ENCODE assay signal across 19 cellular contexts in genomic region chr1:208088319-208088718, GRCh38.
DNase-seq lines count a peak whose midpoint lies in the region; TF ChIP-seq lines count a peak whose summit lies in the region.
"Had no signal": no experiment of that assay in that cellular context is flagged by ENCODE, and none has a peak within 500 bp of the region (broad histone marks: within the 10 kb centered on the region; RNA-seq: fewer than 3 reads in every experiment).

No MANE protein-coding gene starts in this region.

- no peak overlapping the region for H3K4me3 ChIP-seq in mammary epithelial cell (replicated peaks in 1 of 3; ENCODE audit: insufficient read depth in 1 of 3, low read depth in 2 of 3, low read length in 3 of 3)
- H3K4me3 ChIP-seq in WERI-Rb-1 (ENCODE audit: low read depth, low read length) = no peak overlapping the region
- H3K4me3 ChIP-seq: A549 had no signal

- peaks cover 11% of the 10 kb centered on the region for H3K4me1 Mint-ChIP-seq in MCF 10A (ENCODE audit: insufficient read depth, unreplicated experiment)

- H3K36me3 Mint-ChIP-seq in MCF 10A (ENCODE audit: insufficient read depth, unreplicated experiment) = peaks cover 66% of the 10 kb centered on the region
- H3K36me3 Mint-ChIP-seq: IgD-negative memory B cell had no signal

- no peak for DNase-seq in MCF 10A (ENCODE audit: unreplicated experiment)
- no peak for DNase-seq in mammary epithelial cell
- peak; percentile 46 to 80 for DNase-seq in NCI-H524 (lab: John Stamatoyannopoulos, UW)
- DNase-seq in WERI-Rb-1 = peak; percentile 97
- no peak for DNase-seq in stimulated activated CD8-positive, alpha-beta memory T cell treated with anti-CD3 and anti-CD28 coated beads, Interleukin-4, amount 100 ng/mL, for 48 hours
- no peak for DNase-seq in DMS 273 (lab: John Stamatoyannopoulos, UW; ENCODE audit: unreplicated experiment)
- DNase-seq in NCI-H1105 treated with DMSO at 0.1 percent for 48 hours (lab: John Stamatoyannopoulos, UW) = no peak
- DNase-seq: COR-L47, H9, Kasumi-1, NCI-H1417 treated with DMSO at 0.1 percent for 48 hours, NCI-H2029, NCI-H2171, NCI-H446, NCI-H748 treated with DMSO at 0.1 percent for 48 hours, Right ventricle myocardium superior had no signal

- H3K9ac ChIP-seq in mammary epithelial cell (ENCODE audit: insufficient read depth, low read length) = no peak overlapping the region

- H3K4me1 ChIP-seq in mammary epithelial cell (ENCODE audit: insufficient read depth, low read length) = peaks cover 6% of the 10 kb centered on the region
- H3K4me1 ChIP-seq: A549 had no signal

- CTCF ChIA-PET in MCF 10A (lab: Yijun Ruan, JAX) (interaction anchor here (0.5 to 4.4 kb wide), 10 partner anchors 9 to 157 kb away, joined by 3 to 23 read pairs (median 4); partner anchors contain the start of gene PLXNA2), mammary epithelial cell (lab: Charles Lee; ENCODE audit: low non-redundant PET) (no interaction called here)

- TF ChIP-seq CTCF in MCF 10A (IDR thresholded peaks at IDR 0.05; ENCODE audit: unreplicated experiment) (no peak), mammary epithelial cell (conservative IDR thresholded peaks at IDR 0.05 in 1 of 2, IDR thresholded peaks at IDR 0.05 in 1 of 2; ENCODE audit: extremely low read depth in 1 of 2, insufficient read depth in 1 of 2, low read depth in 1 of 2, low read length in 2 of 2) (no peak), WERI-Rb-1 (IDR thresholded peaks at IDR 0.05; ENCODE audit: low read depth, low read length) (no peak)

- no TSS peak for BruUV-seq in MCF 10A (replicated peaks; lab: Mats Ljungman, UMichigan)
- no TSS peak for BruUV-seq in mammary epithelial cell (replicated peaks; lab: Mats Ljungman, UMichigan)

- H3K4me3 Mint-ChIP-seq in MCF 10A (ENCODE audit: unreplicated experiment) = no peak overlapping the region
- H3K4me3 Mint-ChIP-seq: CD14-positive monocyte, H9, IgD-negative memory B cell had no signal

- H3K79me2 ChIP-seq in mammary epithelial cell (ENCODE audit: insufficient read depth, low read length) = no peaks in the 10 kb centered on the region

- H2AFZ ChIP-seq in mammary epithelial cell (ENCODE audit: low read depth, low read length) = no peak overlapping the region

- WGBS in mammary epithelial cell (ENCODE audit: low coverage, missing lambda C conversion rate) = 92% methylated on average over 4 of the region's 4 CpGs

- H3K27me3 ChIP-seq in mammary epithelial cell (ENCODE audit: insufficient read depth, low read length) (no peaks in the 10 kb centered on the region), WERI-Rb-1 (ENCODE audit: insufficient read depth, low read depth, severe bottlenecking) (no peaks in the 10 kb centered on the region)

- POLR2A ChIA-PET in MCF 10A (lab: Yijun Ruan, JAX) = interaction anchor here (0.6 to 1.0 kb wide), 2 partner anchors 9 to 150 kb away, joined by 4 read pairs; no protein-coding TSS in a partner anchor

- no peak overlapping the region for H3K4me2 ChIP-seq in mammary epithelial cell (ENCODE audit: insufficient read depth, low read depth, low read length)
- H3K4me2 ChIP-seq: A549 had no signal

- in situ Hi-C loops in mammary epithelial cell (cut with MboI; ENCODE audit: low sequenced_read_pairs in 2 of 2) = no loop called here

- H3K27ac Mint-ChIP-seq in MCF 10A (ENCODE audit: low read depth, unreplicated experiment) = peak overlapping the region; percentile 12
- H3K27ac Mint-ChIP-seq: H9, IgD-negative memory B cell had no signal

- dilution Hi-C loops in mammary epithelial cell (cut with HindIII; ENCODE audit: low sequenced_read_pairs) = no loop called here

- H3K27me3 Mint-ChIP-seq in MCF 10A (ENCODE audit: insufficient read depth, unreplicated experiment) = no peaks in the 10 kb centered on the region
- H3K27me3 Mint-ChIP-seq: IgD-negative memory B cell had no signal

- H3K27ac ChIP-seq in mammary epithelial cell (ENCODE audit: insufficient read depth, low read depth, low read length) = no peak overlapping the region
- peak overlapping the region; percentile 1; the same call in 1 of the 2 replicates for H3K27ac ChIP-seq in WERI-Rb-1
- H3K27ac ChIP-seq: A549 had no signal

- H3K9me3 Mint-ChIP-seq in MCF 10A (ENCODE audit: unreplicated experiment) = no peaks in the 10 kb centered on the region
- H3K9me3 Mint-ChIP-seq: CD14-positive monocyte, H9 had no signal

- H4K20me1 ChIP-seq in mammary epithelial cell (ENCODE audit: insufficient read depth, low read length) = no peaks in the 10 kb centered on the region

- no peaks in the 10 kb centered on the region for H3K9me3 ChIP-seq in mammary epithelial cell (replicated peaks; ENCODE audit: insufficient read depth, low read length)
- H3K9me3 ChIP-seq in WERI-Rb-1 (ENCODE audit: severe bottlenecking) = no peaks in the 10 kb centered on the region
- H3K9me3 ChIP-seq: A549 had no signal

- intact Hi-C loops in MCF 10A (cut with micrococcal nuclease) (no loop called here), mammary epithelial cell (cut with micrococcal nuclease) (no loop called here)

- H3K36me3 ChIP-seq in mammary epithelial cell (ENCODE audit: insufficient read depth, low read length) (peaks cover 12% of the 10 kb centered on the region), WERI-Rb-1 (peaks cover 29% of the 10 kb centered on the region)

Comparison
In these comparisons a context has a peak if more than half of its experiments do, and no peak if none do; other contexts are left out.
1. DNase-seq: peak in NCI-H524 (2 of 2) and WERI-Rb-1 (single experiment); none in MCF 10A (single experiment), mammary epithelial cell (single experiment), stimulated activated CD8-positive, alpha-beta memory T cell treated with anti-CD3 and anti-CD28 coated beads, Interleukin-4, amount 100 ng/mL, for 48 hours (single experiment), DMS 273 (single experiment) and NCI-H1105 treated with DMSO at 0.1 percent for 48 hours (single experiment).